ENCODE assay signal across 9 cellular contexts in the genomic region with DNA sequence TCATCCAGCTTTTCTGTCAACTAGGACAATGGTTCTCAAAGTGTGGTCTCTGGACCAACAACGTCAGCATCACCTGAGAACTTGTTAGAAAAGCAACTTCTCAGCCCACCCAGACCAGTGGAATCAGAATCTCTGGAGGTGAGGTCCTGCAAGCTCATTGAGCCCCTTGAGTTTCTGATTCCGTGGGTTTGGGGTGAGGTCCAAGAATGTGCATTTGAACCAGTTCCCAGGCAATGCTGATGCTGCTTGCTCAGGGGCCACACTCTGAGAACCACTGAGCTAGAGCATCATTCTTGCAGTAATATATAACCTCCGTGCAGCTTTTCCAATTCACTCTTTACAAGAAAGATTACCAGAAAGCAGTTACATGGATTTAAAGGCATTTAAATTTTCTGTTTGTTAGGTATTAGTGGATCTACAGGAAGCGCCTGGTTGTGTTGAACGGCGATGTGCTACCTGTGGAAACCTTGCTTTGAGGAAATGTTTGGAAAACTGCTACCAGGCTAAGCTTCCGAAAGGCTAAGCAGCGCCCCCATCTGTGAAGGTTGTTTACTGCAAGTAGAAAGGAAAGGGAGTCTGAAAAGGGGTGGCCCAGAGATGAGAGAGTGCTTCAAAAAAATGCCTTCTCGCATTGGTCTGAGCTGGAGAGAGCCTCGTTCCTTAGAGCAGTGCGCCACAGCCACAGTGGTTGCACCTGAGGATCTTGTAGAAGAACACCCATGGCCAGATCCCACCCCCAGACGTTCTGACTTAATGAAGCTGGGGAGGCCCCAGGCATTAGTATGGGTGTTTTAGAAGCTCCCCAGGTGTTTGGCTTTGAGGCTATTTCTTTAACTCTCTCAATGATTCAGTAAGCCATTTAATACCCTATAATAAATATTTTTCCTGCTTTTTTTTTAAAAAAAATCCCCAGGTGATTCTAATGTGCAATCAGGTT. TPM values are rescaled to one million over a fixed set of nuclear protein-coding genes. Genes with fewer than 3 reads are reported as not detected.
DNase-seq lines count a peak whose midpoint lies in the region; ATAC-seq, FAIRE-seq and TF ChIP-seq lines count a peak whose summit lies in the region.
"Had no signal": no experiment of that assay in that cellular context is flagged by ENCODE, and none has a peak within 500 bp of the region (broad histone marks: within the 10 kb centered on the region; RNA-seq: fewer than 3 reads in every experiment).

No MANE protein-coding gene starts in this region.

- BruUV-seq in Panc1 (replicated peaks; lab: Mats Ljungman, UMichigan), result no TSS peak
- BruUV-seq in K562 (replicated peaks; lab: Mats Ljungman, UMichigan), result no TSS peak

- peak; percentile 91 for TF ChIP-seq CTCF in Panc1 (IDR thresholded peaks at IDR 0.05)
- peak; percentile 75 to 83 (median 79) for TF ChIP-seq CTCF in K562 (IDR thresholded peaks at IDR 0.05 in 2 of 3, conservative IDR thresholded peaks at IDR 0.05 in 1 of 3; ENCODE audit: insufficient read depth in 2 of 3, low read depth in 1 of 3, low read length in 3 of 3)
- TF ChIP-seq CTCF in kidney (IDR thresholded peaks at IDR 0.05; ENCODE audit: borderline replicate concordance, extremely low read depth, insufficient read depth), result peak; percentile 68

- no peak overlapping the region for H3K4me3 ChIP-seq in Panc1 (ENCODE audit: low read depth in 2 of 2, low read length in 2 of 2)
- no peak overlapping the region for H3K4me3 ChIP-seq in K562
- no peak overlapping the region for H3K4me3 ChIP-seq in kidney (ENCODE audit: low read length in 2 of 2)
- H3K4me3 ChIP-seq: skin epidermis had no signal

- ATAC-seq in Panc1 (peak; percentile 56), K562 (peak; percentile 86), GM21526 (IDR thresholded peaks at IDR 0.05; ENCODE audit: low FRiP score, unreplicated experiment) (no peak), HG02588 (IDR thresholded peaks at IDR 0.05; ENCODE audit: unreplicated experiment) (no peak)

- H3K36me3 ChIP-seq in Panc1 (ENCODE audit: control insufficient read depth, insufficient read depth, low read length) (no peaks in the 10 kb centered on the region), K562 (ENCODE audit: control insufficient read depth, insufficient read depth, low read length) (peaks cover 56% of the 10 kb centered on the region), kidney (ENCODE audit: control insufficient read depth in 1 of 2, insufficient read depth in 2 of 2, low read length in 2 of 2) (peaks cover 4 to 8% of the 10 kb centered on the region in 2 donors)

- POLR2A ChIA-PET in Panc1 (lab: Charles Lee), result interaction anchor here (1.3 kb wide), 1 partner anchor 50 kb away, joined by 6 read pairs; no protein-coding TSS in a partner anchor
- POLR2A ChIA-PET in K562 (lab: Yijun Ruan, JAX), result interaction anchor here (0.6 to 1.3 kb wide), 6 partner anchors 9 to 695 kb away, joined by 3 to 5 read pairs (median 4); a partner anchor contains a TSS

- H4K20me1 ChIP-seq in K562 (replicated peaks; ENCODE audit: control insufficient read depth, insufficient read depth, low read length), result no peaks in the 10 kb centered on the region

- H3K9me3 ChIP-seq in Panc1 (ENCODE audit: control insufficient read depth, insufficient read depth, low read depth, low read length) (no peaks in the 10 kb centered on the region), K562 (replicated peaks; ENCODE audit: control insufficient read depth, insufficient read depth, low read depth, low read length) (no peaks in the 10 kb centered on the region), kidney (ENCODE audit: control insufficient read depth in 1 of 2, low read length in 2 of 2) (no peaks in the 10 kb centered on the region)

- TF ChIP-seq RAD21 in K562 (CRISPR knock-in tag; conservative IDR thresholded peaks at IDR 0.05 in 1 of 2, IDR thresholded peaks at IDR 0.05 in 1 of 2), result peak; percentile 49 to 80

- FAIRE-seq in K562 (lab: Jason Lieb, UNC) (peak; percentile 84), kidney (lab: Jason Lieb, UNC) (no peak)

- in situ Hi-C loops in Panc1 (cut with HindIII; ENCODE audit: low pct_unique_long_range_greater_than_20kb, low sequenced_read_pairs) (no loop called here), K562 (cut with MboI) (loop anchor here (10.0 kb wide), 1 partner anchor 287 kb away; no protein-coding TSS in a partner anchor)

- H3K27ac ChIP-seq in Panc1 (ENCODE audit: low read length) (no peak overlapping the region), K562 (ENCODE audit: extremely low read depth, low read depth, low read length) (no peak overlapping the region), kidney (ENCODE audit: low read depth in 2 of 2, low read length in 2 of 2) (no peak overlapping the region)

- TF ChIP-seq EP300 in K562 (IDR thresholded peaks at IDR 0.05; ENCODE audit: low read length), result no peak

- no peak overlapping the region for H3K4me2 ChIP-seq in K562 (ENCODE audit: insufficient read depth, low read length)

- no peak for TF ChIP-seq POLR2A in K562 (conservative IDR thresholded peaks at IDR 0.05)

- intact Hi-C loops in Panc1 (cut with micrococcal nuclease; ENCODE audit: unreplicated experiment), result no loop called here
- intact Hi-C loops in K562 (cut with micrococcal nuclease), result loop anchor here (1.0 kb wide), 1 partner anchor 114 kb away; no protein-coding TSS in a partner anchor
- intact Hi-C loops in kidney (cut with DNase I), result loop anchor here (10.0 kb wide), 1 partner anchor 267 kb away; no protein-coding TSS in a partner anchor

- H3K27me3 ChIP-seq in Panc1 (ENCODE audit: control insufficient read depth, insufficient read depth, low read length) (no peaks in the 10 kb centered on the region), K562 (ENCODE audit: control insufficient read depth in 2 of 2, insufficient read depth in 2 of 2, low read length in 2 of 2) (no peaks in the 10 kb centered on the region)

- H3K79me2 ChIP-seq in K562 (ENCODE audit: control insufficient read depth, insufficient read depth, low read length), result peaks cover 2% of the 10 kb centered on the region; the same call in 1 of the 3 replicates

- CTCF ChIA-PET in Panc1 (lab: Charles Lee) (interaction anchor here (0.6 to 1.7 kb wide), 9 partner anchors 12 to 278 kb away, joined by 3 to 13 read pairs (median 3); a partner anchor contains a TSS), K562 (lab: Yijun Ruan, JAX; ENCODE audit: low intra/inter-chr PET ratio) (interaction anchor here (0.6 to 1.5 kb wide), 2 partner anchors 114 to 271 kb away, joined by 3 to 18 read pairs; no protein-coding TSS in a partner anchor)

- peak; percentile 60 for DNase-seq in COLO668 (lab: John Stamatoyannopoulos, UW; ENCODE audit: unreplicated experiment)
- DNase-seq in H4 (ENCODE audit: low spot score), result peak; percentile 26
- DNase-seq in Panc1 (ENCODE audit: low read depth, low spot score), result peak; percentile 12
- DNase-seq in K562 (ENCODE audit: extremely low read depth in 1 of 4, low spot score in 3 of 4), result peak; percentile 55 to 71 (median 68)
- no peak for DNase-seq in kidney
- DNase-seq in superior temporal gyrus (ENCODE audit: extremely low spot score), result peak; percentile 82

- H2AFZ ChIP-seq in K562 (ENCODE audit: low read depth, low read length), result no peak overlapping the region

- H3K9me1 ChIP-seq in K562 (ENCODE audit: control insufficient read depth, insufficient read depth, low read length), result no peaks in the 10 kb centered on the region

- H3K9ac ChIP-seq in K562 (ENCODE audit: insufficient read depth in 1 of 2, low read depth in 2 of 2, low read length in 2 of 2), result no peak overlapping the region
- no peak overlapping the region for H3K9ac ChIP-seq in kidney (ENCODE audit: low read length in 2 of 2)

- WGBS in K562 (ENCODE audit: insufficient coverage, low coverage, missing lambda C conversion rate), result 51% methylated on average over 12 of the region's 12 CpGs

- H3K4me1 ChIP-seq in Panc1 (ENCODE audit: control insufficient read depth, insufficient read depth, low read length) (peaks cover 10% of the 10 kb centered on the region), K562 (replicated peaks in 1 of 2; ENCODE audit: control insufficient read depth in 2 of 2, insufficient read depth in 2 of 2, low read length in 2 of 2) (peaks cover 0 to 14% of the 10 kb centered on the region in 2 experiments; a peak in 2 of 5 replicates), kidney (ENCODE audit: control insufficient read depth in 1 of 2, insufficient read depth in 1 of 2, low read depth in 1 of 2, low read length in 2 of 2) (peaks cover 3 to 5% of the 10 kb centered on the region in 2 donors)

TF ChIP-seq in K562, 482 proteins besides CTCF, POLR2A, EP300 and RAD21 (continues in another document):
- TF ChIP-seq SMC3 (conservative IDR thresholded peaks at IDR 0.05; ENCODE audit: insufficient read depth, low read depth, low read length), result peak; percentile 42

RNA-seq across cellular contexts. Expression of a gene that starts 50.0 kb away (rescaled TPM):
- not detected in 2 replicates for total RNA-seq in H4 (2014; rRNA removed; shearing (Covaris generic))
- total RNA-seq in Panc1 (2021; ENCODE audit: unreplicated experiment), result not detected
- polyA plus RNA-seq in Panc1 (2012; ENCODE audit: insufficient read length), result not detected
- not detected in 2 replicates for total RNA-seq in K562 (2011; cell fraction: chromatin; rRNA removed; ENCODE audit: low replicate concordance)
- total RNA-seq in K562 (2011; cell fraction: nucleolus; rRNA removed), result not detected in 2 replicates
- not detected in 2 replicates for total RNA-seq in K562 (2011; cell fraction: nucleoplasm; rRNA removed)
- 0.05 TPM in 1 of 2 replicates, not detected in the other for total RNA-seq in K562 (2014; rRNA removed)
- total RNA-seq in K562 (2014; rRNA removed; fragmentation: Illumina TruSeq; extraction: Trizol), result not detected in 2 replicates
- total RNA-seq in K562 (2015; rRNA removed; fragmentation: Illumina TruSeq; extraction: Trizol), result not detected in 2 replicates
- not detected in 2 replicates for total RNA-seq in K562 (2021)
- polyA plus RNA-seq in K562 (2011; rRNA removed), result not detected in 2 replicates
- polyA plus RNA-seq in K562 (2011; cell fraction: cytosol; rRNA removed), result not detected in 2 replicates
- polyA plus RNA-seq in K562 (2011; cell fraction: nucleus; rRNA removed), result not detected in 2 replicates
- polyA plus RNA-seq in K562 (2012), result 0.13 and 0.57 TPM in 2 replicates
- polyA plus RNA-seq in K562 (2014; fragmentation: Illumina TruSeq; extraction: Trizol), result not detected in 2 replicates
- not detected for polyA plus RNA-seq in K562 (2014; fragmentation: Nextera tagmentation; extraction: Ambion mirVana)
- polyA plus RNA-seq in K562 (2014; rRNA removed), result not detected in 2 replicates
- polyA minus RNA-seq in K562 (2011; rRNA and poly(A)+ RNA removed), result not detected in 2 replicates
- polyA minus RNA-seq in K562 (2011; cell fraction: cytosol; rRNA and poly(A)+ RNA removed), result not detected in 2 replicates
- not detected in 2 replicates for polyA minus RNA-seq in K562 (2011; cell fraction: nucleus; rRNA and poly(A)+ RNA removed)
- not detected for total RNA-seq in kidney
- polyA plus RNA-seq in kidney (ENCODE audit: insufficient read depth, low read depth, low replicate concordance), result not detected

Comparison
In these comparisons a context has a peak if more than half of its experiments do, and no peak if none do; other contexts are left out.
1. ATAC-seq: peak in Panc1 (single experiment) and K562 (single experiment); none in GM21526 (single experiment) and HG02588 (single experiment).
2. Peak in every context shown above with its lines, with median percentiles within 50 percentile points of each other: CTCF ChIP-seq.